Comparison of ENCODE assay signal across 11 cellular contexts in the genomic region with DNA sequence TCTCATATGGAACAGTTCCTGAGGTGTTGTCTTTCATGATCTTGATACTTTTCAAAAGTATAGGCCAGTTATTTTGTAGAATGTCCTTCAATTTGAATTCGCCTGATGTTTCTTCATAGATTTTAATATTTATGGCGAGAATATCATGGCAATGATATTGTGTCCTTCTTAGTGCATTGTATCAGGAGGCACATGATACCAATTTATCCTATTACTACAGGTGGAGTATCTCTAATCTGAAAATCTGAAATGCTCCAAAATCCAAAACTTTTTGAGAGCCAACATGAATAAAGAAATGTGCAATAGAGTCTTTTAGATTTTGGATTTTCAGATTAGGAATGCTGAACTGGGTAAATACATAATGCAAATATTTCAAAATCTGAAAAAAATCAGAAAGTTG.
"Had no signal": no experiment of that assay in that cellular context is flagged by ENCODE, and none has a peak within 500 bp of the region (broad histone marks: within the 10 kb centered on the region; RNA-seq: fewer than 3 reads in every experiment).

No MANE protein-coding gene starts in this region.

- H3K27ac ChIP-seq: adrenal gland, ascending aorta, body of pancreas, brain microvascular endothelial cell, breast epithelium, cardiac muscle cell had no signal

- H3K36me3 ChIP-seq: adrenal gland, ascending aorta, brain microvascular endothelial cell, breast epithelium, cardiac muscle cell had no signal

- H3K4me1 ChIP-seq: adrenal gland, ascending aorta, breast epithelium had no signal

- H3K9me3 ChIP-seq: adrenal gland, ascending aorta, body of pancreas had no signal

- ATAC-seq: activated naive CD4-positive, alpha-beta T cell treated with anti-CD3 and anti-CD28 coated beads, Interleukin-2, amount 50 U/mL, for 72 hours; activated naive CD8-positive, alpha-beta T cell treated with anti-CD3 and anti-CD28 coated beads, Interleukin-2, amount 50 U/mL, for 24 hours; activated T-cell treated with anti-CD3 and anti-CD28 coated beads, Interleukin-2, amount 50 U/mL, for 4 hours; activated T-cell treated with anti-CD3 and anti-CD28 coated beads, Interleukin-2, amount 50 U/mL, for 72 hours; activated T-helper 17 cell treated with anti-CD3 and anti-CD28 coated beads, Interleukin-2, amount 50 U/mL, for 72 hours; body of pancreas had no signal

- H3K4me3 ChIP-seq: adrenal gland, ascending aorta, body of pancreas, breast epithelium, cardiac muscle cell had no signal
